Comparison of ENCODE assay signal across 8 cellular contexts in the genomic region with DNA sequence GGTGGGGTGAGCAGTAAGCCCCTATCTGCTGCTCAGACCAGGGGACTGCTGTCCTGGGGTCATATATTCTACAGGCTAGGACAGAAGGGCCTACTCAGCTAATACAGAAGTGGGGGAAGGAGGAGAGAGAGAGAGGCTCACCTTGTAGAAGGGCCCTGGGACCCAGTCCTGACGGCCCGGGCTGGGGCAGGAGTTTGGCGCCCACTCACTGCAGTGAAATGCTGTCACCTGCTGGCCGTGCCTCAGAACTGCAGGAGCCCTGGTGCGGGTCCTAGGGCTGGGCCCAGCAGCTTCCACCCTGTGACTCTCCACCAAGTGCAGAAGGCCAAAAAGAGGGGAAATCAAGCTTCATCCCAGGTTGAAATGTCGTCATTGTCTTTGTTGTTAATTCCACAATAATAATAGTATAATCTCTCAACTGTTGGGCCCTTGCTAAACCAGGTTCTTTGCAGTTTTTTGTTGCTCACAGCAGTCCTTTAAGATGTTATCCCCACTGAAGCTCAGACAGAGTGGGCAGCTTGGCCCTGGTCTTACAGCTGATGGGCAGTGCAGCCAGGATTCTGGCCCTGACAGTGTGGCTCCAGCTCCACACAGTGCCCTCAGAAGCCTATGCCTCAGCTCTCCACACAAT. TPM values are rescaled to one million over a fixed set of nuclear protein-coding genes. Genes with fewer than 3 reads are reported as not detected.
A peak's percentile ranks its signal among the peaks of the same experiment; 100 is the strongest.
DNase-seq lines count a peak whose midpoint lies in the region; ATAC-seq and TF ChIP-seq lines count a peak whose summit lies in the region.

No MANE protein-coding gene starts in this region.

- no peaks in the 10 kb centered on the region for H4K20me1 ChIP-seq in DOHH2 (ENCODE audit: control insufficient read depth, insufficient read depth, low read depth, low read length)

- H3K27ac ChIP-seq in DOHH2 (ENCODE audit: low read depth, low read length), result no peak overlapping the region

- no peaks in the 10 kb centered on the region for H3K9me3 ChIP-seq in DOHH2 (ENCODE audit: control insufficient read depth, insufficient read depth, low read length)

- H3K4me2 ChIP-seq in DOHH2 (ENCODE audit: low read length), result no peak overlapping the region

- ATAC-seq in HG02938 (IDR thresholded peaks at IDR 0.05; ENCODE audit: unreplicated experiment), result peak; percentile 54
- ATAC-seq in GM21825 (IDR thresholded peaks at IDR 0.05; ENCODE audit: unreplicated experiment), result no peak

- no peaks in the 10 kb centered on the region for H3F3A ChIP-seq in DOHH2 (ENCODE audit: control insufficient read depth, insufficient read depth)

- no peaks in the 10 kb centered on the region for H3K9me2 ChIP-seq in DOHH2 (replicated peaks; ENCODE audit: control insufficient read depth, low read length)

- no peaks in the 10 kb centered on the region for H3K36me3 ChIP-seq in DOHH2 (ENCODE audit: control insufficient read depth, low read length)

- no peaks in the 10 kb centered on the region for H3K79me2 ChIP-seq in DOHH2 (ENCODE audit: control insufficient read depth, low read length)

- no peaks in the 10 kb centered on the region for H3K4me1 ChIP-seq in DOHH2 (ENCODE audit: control insufficient read depth, low read length)

- TF ChIP-seq CTCF in DOHH2 (IDR thresholded peaks at IDR 0.05; ENCODE audit: low read depth, low read length, poor library complexity, severe bottlenecking), result peak; percentile 96

- peaks cover 21% of the 10 kb centered on the region for H3K27me3 ChIP-seq in DOHH2 (ENCODE audit: control insufficient read depth, low read length)

- no peak overlapping the region for H3K4me3 ChIP-seq in DOHH2 (ENCODE audit: low read length)

- DNase-seq in NCI-H82 (lab: John Stamatoyannopoulos, UW) (peak; percentile 78), epidermal melanocyte (ENCODE audit: insufficient read length, low spot score) (peak; percentile 85), myocyte (ENCODE audit: low read depth) (peak; percentile 56)
- peak; percentile 53 for DNase-seq in activated CD8-positive, alpha-beta memory T cell treated with anti-CD3 and anti-CD28 coated beads, Interleukin-2, amount 50 U/mL, for 4 hours
- DNase-seq in stimulated activated CD8-positive, alpha-beta memory T cell treated with anti-CD3 and anti-CD28 coated beads, Interleukin-7, amount 100 ng/mL, for 24 hours (ENCODE audit: low read depth), result peak; percentile 46

RNA-seq across cellular contexts. Expression of gene TRIM29, which starts 29.6 kb away (rescaled TPM):
- total RNA-seq in myocyte, result not detected in 2 replicates
- 0.66 TPM for polyA plus RNA-seq in myocyte (2012)
